ENCODE assay signal across 10 cellular contexts in genomic region chr3:153513236-153513635, GRCh38.
DNase-seq lines count a peak whose midpoint lies in the region; ATAC-seq, FAIRE-seq and TF ChIP-seq lines count a peak whose summit lies in the region.
"Had no signal": no experiment of that assay in that cellular context is flagged by ENCODE, and none has a peak within 500 bp of the region (broad histone marks: within the 10 kb centered on the region; RNA-seq: fewer than 3 reads in every experiment).

No MANE protein-coding gene starts in this region.

- TF ChIP-seq CTCF in K562 (IDR thresholded peaks at IDR 0.05 in 2 of 3, conservative IDR thresholded peaks at IDR 0.05 in 1 of 3; ENCODE audit: insufficient read depth in 2 of 3, low read depth in 1 of 3, low read length in 3 of 3): 0 out of 6 replicates have a peak, but pooled peaks of 1 of the 3 experiments have one; percentile 32

- in situ Hi-C loops in K562 (cut with MboI): no loop called here

- no peak overlapping the region for H3K4me3 Mint-ChIP-seq in naive thymus-derived CD4-positive, alpha-beta T cell
- H3K4me3 Mint-ChIP-seq: activated naive CD8-positive, alpha-beta T cell treated with anti-CD3 and anti-CD28 coated beads, Interleukin-2, amount 10 ng/mL, durations not matched to agents 7 days and 5 days had no signal

- H3K27ac Mint-ChIP-seq in naive thymus-derived CD4-positive, alpha-beta T cell: no peak overlapping the region
- H3K27ac Mint-ChIP-seq: activated naive CD8-positive, alpha-beta T cell treated with anti-CD3 and anti-CD28 coated beads, Interleukin-2, amount 10 ng/mL, durations not matched to agents 7 days and 5 days had no signal

- peaks cover 0 to under 1% (median 0%) of the 10 kb centered on the region in 5 donors for H3K36me3 Mint-ChIP-seq in naive thymus-derived CD4-positive, alpha-beta T cell

- intact Hi-C loops in K562 (cut with micrococcal nuclease): no loop called here
- intact Hi-C loops in naive thymus-derived CD4-positive, alpha-beta T cell (cut with micrococcal nuclease): loop anchor here in 1 of 2 donors (1.0 to 5.0 kb wide), 6 partner anchors 156 to 471 kb away; no protein-coding TSS in a partner anchor

- peak in 1 of 2 experiments; percentile 10; a peak in 1 of 4 replicates for TF ChIP-seq RAD21 in K562 (CRISPR knock-in tag; conservative IDR thresholded peaks at IDR 0.05 in 1 of 2, IDR thresholded peaks at IDR 0.05 in 1 of 2)

- H3K27me3 ChIP-seq in K562 (ENCODE audit: control insufficient read depth in 2 of 2, insufficient read depth in 2 of 2, low read length in 2 of 2): no peaks in the 10 kb centered on the region
- H3K27me3 ChIP-seq in naive thymus-derived CD4-positive, alpha-beta T cell (ENCODE audit: control insufficient read depth in 2 of 2, insufficient read depth in 2 of 2, low read length in 2 of 2): no peaks in the 10 kb centered on the region

- H3K27me3 Mint-ChIP-seq in naive thymus-derived CD4-positive, alpha-beta T cell: no peaks in the 10 kb centered on the region
- H3K27me3 Mint-ChIP-seq: activated naive CD8-positive, alpha-beta T cell treated with anti-CD3 and anti-CD28 coated beads, Interleukin-2, amount 10 ng/mL, durations not matched to agents 7 days and 5 days had no signal

- H3K4me1 ChIP-seq in K562 (replicated peaks in 1 of 2; ENCODE audit: control insufficient read depth in 2 of 2, insufficient read depth in 2 of 2, low read length in 2 of 2): no peaks in the 10 kb centered on the region
- H3K4me1 ChIP-seq in naive thymus-derived CD4-positive, alpha-beta T cell (ENCODE audit: control insufficient read depth in 2 of 2, insufficient read depth in 2 of 2, low read length in 2 of 2): no peaks in the 10 kb centered on the region

- POLR2A ChIA-PET in K562 (lab: Yijun Ruan, JAX): no interaction called here
- POLR2A ChIA-PET in naive thymus-derived CD4-positive, alpha-beta T cell (lab: Charles Lee): interaction anchor here (0.6 kb wide), 1 partner anchor 293 kb away, joined by 3 read pairs; no protein-coding TSS in a partner anchor

- CTCF ChIA-PET in K562 (lab: Yijun Ruan, JAX; ENCODE audit: low intra/inter-chr PET ratio): no interaction called here
- CTCF ChIA-PET in naive thymus-derived CD4-positive, alpha-beta T cell (lab: Charles Lee): interaction anchor here (0.7 to 1.6 kb wide), 10 partner anchors 11 to 270 kb away, joined by 3 to 6 read pairs (median 3); no protein-coding TSS in a partner anchor

- H4K20me1 ChIP-seq in K562 (replicated peaks; ENCODE audit: control insufficient read depth, insufficient read depth, low read length): no peaks in the 10 kb centered on the region

- no peak overlapping the region for H2AFZ ChIP-seq in K562 (ENCODE audit: low read depth, low read length)

- no peak overlapping the region for H3K4me2 ChIP-seq in K562 (ENCODE audit: insufficient read depth, low read length)

- no peak overlapping the region for H3K9ac ChIP-seq in K562 (ENCODE audit: insufficient read depth in 1 of 2, low read depth in 2 of 2, low read length in 2 of 2)

- no peaks in the 10 kb centered on the region for H3K4me1 Mint-ChIP-seq in naive thymus-derived CD4-positive, alpha-beta T cell
- H3K4me1 Mint-ChIP-seq: activated naive CD8-positive, alpha-beta T cell treated with anti-CD3 and anti-CD28 coated beads, Interleukin-2, amount 10 ng/mL, durations not matched to agents 7 days and 5 days had no signal

- no peak overlapping the region for H3K4me3 ChIP-seq in K562
- no peak overlapping the region for H3K4me3 ChIP-seq in naive thymus-derived CD4-positive, alpha-beta T cell (ENCODE audit: low read length)

- FAIRE-seq in K562 (lab: Jason Lieb, UNC): no peak
- FAIRE-seq: islet of Langerhans had no signal

- no peaks in the 10 kb centered on the region for H3K9me3 ChIP-seq in K562 (replicated peaks; ENCODE audit: control insufficient read depth, insufficient read depth, low read depth, low read length)
- H3K9me3 ChIP-seq in naive thymus-derived CD4-positive, alpha-beta T cell (ENCODE audit: control insufficient read depth in 2 of 3, low read length in 3 of 3): no peaks in the 10 kb centered on the region

- TF ChIP-seq POLR2A in K562 (conservative IDR thresholded peaks at IDR 0.05): no peak

- no TSS peak for BruUV-seq in K562 (replicated peaks; lab: Mats Ljungman, UMichigan)

- WGBS in K562 (ENCODE audit: insufficient coverage, low coverage, missing lambda C conversion rate): 0% methylated on average over 1 of the region's 1 CpG

- DNase-seq in NOMO-1 (lab: John Stamatoyannopoulos, UW; ENCODE audit: unreplicated experiment in 2 of 2): peak; percentile 3 to 38
- DNase-seq in NOMO-1 treated with dmso at 0.1 percent for 144 hours (lab: John Stamatoyannopoulos, UW; ENCODE audit: unreplicated experiment): no peak
- peak; percentile 37 to 50 for DNase-seq in Kasumi-1 (lab: John Stamatoyannopoulos, UW)
- peak in 1 of 4 experiments; percentile 12 for DNase-seq in K562 (ENCODE audit: extremely low read depth in 1 of 4, low spot score in 3 of 4)
- peak in 5 of 9 donors; percentile 19 to 25 (median 21) for DNase-seq in naive thymus-derived CD4-positive, alpha-beta T cell
- DNase-seq in central memory CD4-positive, alpha-beta T cell: no peak
- no peak for DNase-seq in islet precursor cell
- no peak for DNase-seq in stimulated activated CD4-positive, alpha-beta T cell treated with anti-CD3 and anti-CD28 coated beads, Interleukin-1b, Interleukin-23, amount 100 ng/mL, for 48 hours
- DNase-seq: activated naive CD8-positive, alpha-beta T cell treated with anti-CD3 and anti-CD28 coated beads, Interleukin-2, amount 10 ng/mL, durations not matched to agents 7 days and 5 days had no signal

- no peak for TF ChIP-seq EP300 in K562 (IDR thresholded peaks at IDR 0.05; ENCODE audit: low read length)

- H3K9me1 ChIP-seq in K562 (ENCODE audit: control insufficient read depth, insufficient read depth, low read length): no peaks in the 10 kb centered on the region

- H3K36me3 ChIP-seq in K562 (ENCODE audit: control insufficient read depth, insufficient read depth, low read length): no peaks in the 10 kb centered on the region
- no peaks in the 10 kb centered on the region for H3K36me3 ChIP-seq in naive thymus-derived CD4-positive, alpha-beta T cell (ENCODE audit: control insufficient read depth in 2 of 3, insufficient read depth in 3 of 3, low read length in 3 of 3)

- ATAC-seq in K562: 0 out of 3 replicates have a peak, but pooled peaks have one; percentile 41
- peak; percentile 38 for ATAC-seq in naive thymus-derived CD4-positive, alpha-beta T cell

- no peaks in the 10 kb centered on the region for H3K79me2 ChIP-seq in K562 (ENCODE audit: control insufficient read depth, insufficient read depth, low read length)

- peaks cover 0 to 10% (median 7%) of the 10 kb centered on the region in 11 donors for H3K9me3 Mint-ChIP-seq in naive thymus-derived CD4-positive, alpha-beta T cell

- H3K27ac ChIP-seq in K562 (ENCODE audit: extremely low read depth, low read depth, low read length): no peak overlapping the region
- no peak overlapping the region for H3K27ac ChIP-seq in naive thymus-derived CD4-positive, alpha-beta T cell (ENCODE audit: low read depth, low read length)

TF ChIP-seq in K562, 482 proteins besides CTCF, POLR2A, EP300 and RAD21 (continues in another document):
- TF ChIP-seq, protein P1, sequence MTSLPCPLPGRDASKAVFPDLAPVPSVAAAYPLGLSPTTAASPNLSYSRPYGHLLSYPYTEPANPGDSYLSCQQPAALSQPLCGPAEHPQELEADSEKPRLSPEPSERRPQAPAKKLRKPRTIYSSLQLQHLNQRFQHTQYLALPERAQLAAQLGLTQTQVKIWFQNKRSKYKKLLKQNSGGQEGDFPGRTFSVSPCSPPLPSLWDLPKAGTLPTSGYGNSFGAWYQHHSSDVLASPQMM (CRISPR knock-in tag; IDR thresholded peaks at IDR 0.05): no peak
- TF ChIP-seq SOX6 (IDR thresholded peaks at IDR 0.05) (no peak), SNRNP70 (optimal IDR thresholded peaks at IDR 0.05; ENCODE audit: low read depth, low read length) (no peak), ZKSCAN3 (CRISPR knock-in tag; IDR thresholded peaks at IDR 0.05) (no peak), ELF4 (CRISPR knock-in tag; IDR thresholded peaks at IDR 0.05) (no peak), TCF7L2 (IDR thresholded peaks at IDR 0.05; ENCODE audit: low read depth, low read length) (no peak), KDM2B (CRISPR knock-in tag; IDR thresholded peaks at IDR 0.05) (no peak), HMG20A (CRISPR knock-in tag; conservative IDR thresholded peaks at IDR 0.05) (no peak), SPI1 (IDR thresholded peaks at IDR 0.05; ENCODE audit: borderline replicate concordance, low read depth, low read length) (no peak)
- TF ChIP-seq, protein P2, sequence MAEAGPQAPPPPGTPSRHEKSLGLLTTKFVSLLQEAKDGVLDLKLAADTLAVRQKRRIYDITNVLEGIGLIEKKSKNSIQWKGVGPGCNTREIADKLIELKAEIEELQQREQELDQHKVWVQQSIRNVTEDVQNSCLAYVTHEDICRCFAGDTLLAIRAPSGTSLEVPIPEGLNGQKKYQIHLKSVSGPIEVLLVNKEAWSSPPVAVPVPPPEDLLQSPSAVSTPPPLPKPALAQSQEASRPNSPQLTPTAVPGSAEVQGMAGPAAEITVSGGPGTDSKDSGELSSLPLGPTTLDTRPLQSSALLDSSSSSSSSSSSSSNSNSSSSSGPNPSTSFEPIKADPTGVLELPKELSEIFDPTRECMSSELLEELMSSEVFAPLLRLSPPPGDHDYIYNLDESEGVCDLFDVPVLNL (CRISPR knock-in tag; IDR thresholded peaks at IDR 0.05; ENCODE audit: low read depth): no peak
- TF ChIP-seq, protein P3, sequence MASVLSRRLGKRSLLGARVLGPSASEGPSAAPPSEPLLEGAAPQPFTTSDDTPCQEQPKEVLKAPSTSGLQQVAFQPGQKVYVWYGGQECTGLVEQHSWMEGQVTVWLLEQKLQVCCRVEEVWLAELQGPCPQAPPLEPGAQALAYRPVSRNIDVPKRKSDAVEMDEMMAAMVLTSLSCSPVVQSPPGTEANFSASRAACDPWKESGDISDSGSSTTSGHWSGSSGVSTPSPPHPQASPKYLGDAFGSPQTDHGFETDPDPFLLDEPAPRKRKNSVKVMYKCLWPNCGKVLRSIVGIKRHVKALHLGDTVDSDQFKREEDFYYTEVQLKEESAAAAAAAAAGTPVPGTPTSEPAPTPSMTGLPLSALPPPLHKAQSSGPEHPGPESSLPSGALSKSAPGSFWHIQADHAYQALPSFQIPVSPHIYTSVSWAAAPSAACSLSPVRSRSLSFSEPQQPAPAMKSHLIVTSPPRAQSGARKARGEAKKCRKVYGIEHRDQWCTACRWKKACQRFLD (CRISPR knock-in tag; IDR thresholded peaks at IDR 0.05): no peak

Comparison
In these comparisons a context has a peak if more than half of its experiments do, and no peak if none do; other contexts are left out.
1. DNase-seq: peak in NOMO-1 (2 of 2), Kasumi-1 (2 of 2) and naive thymus-derived CD4-positive, alpha-beta T cell (5 of 9); none in NOMO-1 treated with dmso at 0.1 percent for 144 hours (single experiment), central memory CD4-positive, alpha-beta T cell (single experiment), islet precursor cell (single experiment) and stimulated activated CD4-positive, alpha-beta T cell treated with anti-CD3 and anti-CD28 coated beads, Interleukin-1b, Interleukin-23, amount 100 ng/mL, for 48 hours (single experiment).